In genomic region chr5:102762095-102762534, GRCh38 we compare ENCODE assay signal across 8 cellular contexts. TPM values are rescaled to one million over a fixed set of nuclear protein-coding genes. Genes with fewer than 3 reads are reported as not detected.
DNase-seq lines count a peak whose midpoint lies in the region; ATAC-seq and TF ChIP-seq lines count a peak whose summit lies in the region.

No MANE protein-coding gene starts in this region.

- DNase-seq in GM10248 (ENCODE audit: extremely low spot score) (peak; percentile 26), astrocyte of the spinal cord (ENCODE audit: low read depth, low spot score) (peak; percentile 53), inferior parietal cortex (ENCODE audit: extremely low spot score) (no peak), GM10266 (ENCODE audit: extremely low spot score) (no peak), endothelial cell (ENCODE audit: low spot score) (no peak)

- H3K79me2 ChIP-seq in parathyroid adenoma = peaks cover 6% of the 10 kb centered on the region

- no peaks in the 10 kb centered on the region for H3K9me3 Mint-ChIP-seq in endothelial cell (ENCODE audit: unreplicated experiment)

- ATAC-seq in GM21367 (IDR thresholded peaks at IDR 0.05; ENCODE audit: unreplicated experiment) = peak; percentile 63
- ATAC-seq in HG03469 (IDR thresholded peaks at IDR 0.05; ENCODE audit: unreplicated experiment) = peak; percentile 55

- in situ Hi-C loops in astrocyte of the spinal cord (cut with HindIII; ENCODE audit: low sequenced_read_pairs) = no loop called here

- TF ChIP-seq CTCF in GM10248 (IDR thresholded peaks at IDR 0.05; ENCODE audit: control extremely low read depth, extremely low read depth, low read depth, missing control alignments) = no peak
- TF ChIP-seq CTCF in astrocyte of the spinal cord (IDR thresholded peaks at IDR 0.05; ENCODE audit: low read depth, low read length) = no peak
- TF ChIP-seq CTCF in parathyroid adenoma (IDR thresholded peaks at IDR 0.05) = no peak
- TF ChIP-seq CTCF in GM10266 (IDR thresholded peaks at IDR 0.05; ENCODE audit: control insufficient read depth, insufficient read depth, low read depth, missing control alignments) = no peak
- no peak for TF ChIP-seq CTCF in endothelial cell (IDR thresholded peaks at IDR 0.05; ENCODE audit: unreplicated experiment)

- POLR2A ChIA-PET in GM10248 (lab: Yijun Ruan, JAX) = no interaction called here

- H3K36me3 Mint-ChIP-seq in endothelial cell (ENCODE audit: low read depth, unreplicated experiment) = no peaks in the 10 kb centered on the region

- CTCF ChIA-PET in GM10248 (lab: Yijun Ruan, JAX) = interaction anchor here (1.1 to 4.8 kb wide), 3 partner anchors 9 to 19 kb away, joined by 4 to 35 read pairs (median 4); no protein-coding TSS in a partner anchor

- H3K27ac Mint-ChIP-seq in endothelial cell (ENCODE audit: unreplicated experiment) = no peak overlapping the region

- no peak overlapping the region for H2AFZ ChIP-seq in parathyroid adenoma

- no peaks in the 10 kb centered on the region for H3K27me3 ChIP-seq in parathyroid adenoma (ENCODE audit: control insufficient read depth, insufficient read depth, low read length)

- H3K9me3 ChIP-seq in parathyroid adenoma (ENCODE audit: control insufficient read depth, low read length) = no peaks in the 10 kb centered on the region

- no peak overlapping the region for H3K27ac ChIP-seq in parathyroid adenoma

- peaks cover 14% of the 10 kb centered on the region for H3K4me1 ChIP-seq in parathyroid adenoma

- H3K4me3 ChIP-seq in astrocyte of the spinal cord (ENCODE audit: low read depth, low read length) (no peak overlapping the region), parathyroid adenoma (ENCODE audit: low read depth, low read length) (no peak overlapping the region)

- H3K36me3 ChIP-seq in parathyroid adenoma (ENCODE audit: control insufficient read depth, insufficient read depth, low read length) = no peaks in the 10 kb centered on the region

- no peak overlapping the region for H3K9ac ChIP-seq in parathyroid adenoma

- peak overlapping the region; percentile 34 for H3K4me2 ChIP-seq in parathyroid adenoma (ENCODE audit: low read length)

- H3K27me3 Mint-ChIP-seq in endothelial cell (ENCODE audit: unreplicated experiment) = no peaks in the 10 kb centered on the region

- H3K4me3 Mint-ChIP-seq in endothelial cell (ENCODE audit: unreplicated experiment) = no peak overlapping the region

- peaks cover 20% of the 10 kb centered on the region for H3K4me1 Mint-ChIP-seq in endothelial cell (ENCODE audit: unreplicated experiment)

RNA-seq across cellular contexts. Expression of gene PAM, which starts 7.0 kb away (rescaled TPM):
- total RNA-seq in endothelial cell (ENCODE audit: unreplicated experiment) = 255 TPM

Comparison
In these comparisons a context has a peak if more than half of its experiments do, and no peak if none do; other contexts are left out.
1. DNase-seq: peak in GM10248 (single experiment) and astrocyte of the spinal cord (single experiment); none in inferior parietal cortex (single experiment), GM10266 (single experiment) and endothelial cell (single experiment).